In genomic region chr16:31050280-31051030, GRCh38 we compare ENCODE assay signal across 1 cellular context.
TF ChIP-seq lines count a peak whose summit lies in the region.

No MANE protein-coding gene starts in this region.

TF ChIP-seq in GM23338, 12 proteins besides CTCF, POLR2A, EP300 and RAD21 (continued from another document):
- no peak for TF ChIP-seq ETS1 (IDR thresholded peaks at IDR 0.05)
